In the genomic region with DNA sequence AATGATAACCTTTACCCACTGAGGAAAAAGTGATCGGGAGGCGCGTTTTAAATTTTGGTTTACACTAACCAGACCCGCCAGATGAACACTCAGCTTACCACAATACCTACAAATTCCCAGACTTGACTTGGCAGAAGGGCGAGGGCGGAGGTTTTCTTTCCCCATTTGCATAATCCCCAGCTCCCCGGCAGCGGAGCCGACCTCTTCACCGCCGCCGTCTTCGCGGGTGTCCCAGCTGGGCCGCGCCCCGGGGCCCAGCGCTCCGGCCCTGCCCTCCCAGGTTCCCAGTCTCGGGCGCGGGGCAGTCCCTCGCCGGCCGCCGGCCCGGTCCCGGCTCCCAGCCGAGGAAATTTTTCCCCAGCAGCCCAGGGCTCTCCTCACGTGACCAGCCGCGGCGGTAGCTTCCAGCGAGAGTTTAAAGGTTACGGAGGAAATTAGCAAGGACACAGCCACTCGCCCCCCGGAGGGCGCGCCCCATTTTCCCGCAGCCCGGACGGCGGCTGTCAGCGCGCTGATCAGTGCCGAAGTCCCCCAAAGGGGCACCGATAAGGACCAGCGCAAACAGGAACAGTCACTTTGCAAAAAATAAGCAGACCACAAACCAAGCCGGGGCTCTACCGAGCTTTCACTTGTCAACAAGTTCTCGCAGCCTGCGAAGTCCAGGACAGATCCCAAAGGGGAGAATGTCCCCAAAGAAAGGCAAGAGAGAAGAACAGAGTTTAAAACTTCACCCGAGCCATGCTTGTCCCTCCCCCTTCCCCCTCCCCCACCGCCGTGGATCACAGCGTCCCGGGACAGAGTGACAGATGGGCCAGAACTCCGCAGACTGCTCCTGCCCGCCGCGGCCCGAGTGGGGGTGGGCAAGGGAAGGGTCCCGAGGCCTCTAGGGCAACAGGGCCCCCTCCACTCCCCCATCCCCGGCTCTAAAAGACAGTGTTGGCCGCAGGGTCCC, we compare ENCODE assay signal across 8 cellular contexts. TPM values are rescaled to one million over a fixed set of nuclear protein-coding genes. Genes with fewer than 3 reads are reported as not detected.
DNase-seq lines count a peak whose midpoint lies in the region; ATAC-seq lines count a peak whose summit lies in the region.

No MANE protein-coding gene starts in this region.

- peaks cover 8% of the 10 kb centered on the region for H3K4me1 ChIP-seq in right cardiac atrium (ENCODE audit: control insufficient read depth, insufficient read depth, low read length)

- WGBS in right cardiac atrium, result under 1% methylated on average over 65 of the region's 65 CpGs

- intact Hi-C loops in right cardiac atrium (cut with DNase I), result loop anchor here (2.0 to 5.0 kb wide), 4 partner anchors 122 to 287 kb away; no protein-coding TSS in a partner anchor

- DNase-seq in CD1c-positive myeloid dendritic cell (ENCODE audit: extremely low spot score) (peak; percentile 48), SW480 (ENCODE audit: low spot score) (peak; percentile 48), amygdala (lab: John Stamatoyannopoulos, UW) (peak in 46 of 56 donors; percentile 19 to 75 (median 58)), right cardiac atrium (peak; percentile 80 to 93 (median 92)), putamen (ENCODE audit: low spot score) (peak; percentile 52), foreskin melanocyte (no peak)

- H3K4me3 ChIP-seq in right cardiac atrium (ENCODE audit: low read length), result peak overlapping the region; percentile 89

- no peaks in the 10 kb centered on the region for H3K27me3 ChIP-seq in right cardiac atrium (ENCODE audit: control insufficient read depth, insufficient read depth)

- peak overlapping the region; percentile 97 for H3K27ac ChIP-seq in right cardiac atrium (ENCODE audit: low read length)

- no peaks in the 10 kb centered on the region for H3K9me3 ChIP-seq in right cardiac atrium (ENCODE audit: control insufficient read depth, low read length)

- ATAC-seq in GM19372 (IDR thresholded peaks at IDR 0.05; ENCODE audit: low read depth, unreplicated experiment) (peak; percentile 7), HG03565 (IDR thresholded peaks at IDR 0.05; ENCODE audit: unreplicated experiment) (peak; percentile 18), right cardiac atrium (peak; percentile 68 to 76)

RNA-seq across cellular contexts. Expression of a gene that starts 1.3 kb away (rescaled TPM):
- 10 to 100 TPM; 17.0 to 19.7 (median 19.1) TPM for total RNA-seq in right cardiac atrium
- polyA plus RNA-seq in right cardiac atrium, result 5.5 TPM

RNA-seq across cellular contexts. Expression of a gene that starts 39.1 kb away (rescaled TPM):
- total RNA-seq in right cardiac atrium, result 10 to 100 TPM in 3 of 4 donors, 1 to 10 TPM in 1; 9.1 to 13.6 (median 13.1) TPM
- 4.2 TPM for polyA plus RNA-seq in right cardiac atrium

Comparison
In these comparisons a context has a peak if more than half of its experiments do, and no peak if none do; other contexts are left out.
1. ATAC-seq: peak in every context shown above with its lines; median percentile 72 in right cardiac atrium; 18 in HG03565; 7 in GM19372.